ENCODE assay signal across 22 cellular contexts in genomic region chr18:79736846-79737245, GRCh38.
"Had no signal": no experiment of that assay in that cellular context is flagged by ENCODE, and none has a peak within 500 bp of the region (broad histone marks: within the 10 kb centered on the region; RNA-seq: fewer than 3 reads in every experiment).

No MANE protein-coding gene starts in this region.

- H3K9me3 Mint-ChIP-seq: central memory CD8-positive, alpha-beta T cell; stimulated activated memory B cell treated with anti-CD40 and anti-IgM and Interleukin-4, amounts not matched to agents 10 μg/mL and 1 μg/mL and 100 μg/mL, for 72 hours had no signal

- H3K27ac ChIP-seq: adrenal gland, coronary artery, epithelial cell of prostate, heart left ventricle, pancreas, skin epidermis, transverse colon, vagina, VCaP had no signal

- H3K4me1 Mint-ChIP-seq: endodermal cell had no signal

- H3K27ac Mint-ChIP-seq: activated naive CD8-positive, alpha-beta T cell; endodermal cell; stimulated activated memory B cell treated with anti-CD40 and anti-IgM and Interleukin-4, amounts not matched to agents 10 μg/mL and 1 μg/mL and 100 μg/mL, for 72 hours; T-helper 2 cell treated with Interferon-gamma antibody and Interleukin-4, amounts not matched to agents 5 μg/mL and 100 μg/mL, for 36 hours had no signal

- H3K4me3 ChIP-seq: adrenal gland, coronary artery, heart left ventricle, lung, pancreas, skin epidermis, transverse colon, vagina had no signal

- H3K4me1 ChIP-seq: adrenal gland, pancreas, transverse colon, vagina had no signal

- H3K4me3 Mint-ChIP-seq: activated naive CD8-positive, alpha-beta T cell; central memory CD8-positive, alpha-beta T cell; endodermal cell; naive thymus-derived CD8-positive, alpha-beta T cell; stimulated activated memory B cell treated with anti-CD40 and anti-IgM and Interleukin-4, amounts not matched to agents 10 μg/mL and 1 μg/mL and 100 μg/mL, for 72 hours; T-helper 2 cell treated with Interferon-gamma antibody and Interleukin-4, amounts not matched to agents 5 μg/mL and 100 μg/mL, for 36 hours had no signal

- ATAC-seq: naive thymus-derived CD8-positive, alpha-beta T cell; pancreas; right cardiac atrium; stimulated activated memory B cell treated with anti-CD40 and anti-IgM and Interleukin-4, amounts not matched to agents 10 μg/mL and 1 μg/mL and 100 μg/mL, for 72 hours had no signal

- DNase-seq: activated CD4-positive, alpha-beta T cell treated with anti-CD3 and anti-CD28 coated beads for 1 hour; activated CD4-positive, alpha-beta T cell treated with anti-CD3 and anti-CD28 coated beads, Interleukin-2, amount 50 U/mL, for 1 hour; activated naive CD4-positive, alpha-beta T cell; activated T-cell treated with anti-CD3 and anti-CD28 coated beads, Interleukin-2, amount 50 U/mL, for 1 hour; adrenal gland; endodermal cell; stimulated activated CD4-positive, alpha-beta T cell treated with anti-CD3 and anti-CD28 coated beads, Interleukin-15, amount 100 ng/mL, for 24 hours; transverse colon had no signal

- H3K27me3 ChIP-seq: adrenal gland, heart left ventricle, pancreas, transverse colon, vagina had no signal

- H3K27me3 Mint-ChIP-seq: activated naive CD8-positive, alpha-beta T cell; central memory CD8-positive, alpha-beta T cell; naive thymus-derived CD8-positive, alpha-beta T cell; stimulated activated memory B cell treated with anti-CD40 and anti-IgM and Interleukin-4, amounts not matched to agents 10 μg/mL and 1 μg/mL and 100 μg/mL, for 72 hours had no signal

- H3K9me3 ChIP-seq: pancreas, vagina had no signal
